Comparison of ENCODE assay signal across 8 cellular contexts in the genomic region with DNA sequence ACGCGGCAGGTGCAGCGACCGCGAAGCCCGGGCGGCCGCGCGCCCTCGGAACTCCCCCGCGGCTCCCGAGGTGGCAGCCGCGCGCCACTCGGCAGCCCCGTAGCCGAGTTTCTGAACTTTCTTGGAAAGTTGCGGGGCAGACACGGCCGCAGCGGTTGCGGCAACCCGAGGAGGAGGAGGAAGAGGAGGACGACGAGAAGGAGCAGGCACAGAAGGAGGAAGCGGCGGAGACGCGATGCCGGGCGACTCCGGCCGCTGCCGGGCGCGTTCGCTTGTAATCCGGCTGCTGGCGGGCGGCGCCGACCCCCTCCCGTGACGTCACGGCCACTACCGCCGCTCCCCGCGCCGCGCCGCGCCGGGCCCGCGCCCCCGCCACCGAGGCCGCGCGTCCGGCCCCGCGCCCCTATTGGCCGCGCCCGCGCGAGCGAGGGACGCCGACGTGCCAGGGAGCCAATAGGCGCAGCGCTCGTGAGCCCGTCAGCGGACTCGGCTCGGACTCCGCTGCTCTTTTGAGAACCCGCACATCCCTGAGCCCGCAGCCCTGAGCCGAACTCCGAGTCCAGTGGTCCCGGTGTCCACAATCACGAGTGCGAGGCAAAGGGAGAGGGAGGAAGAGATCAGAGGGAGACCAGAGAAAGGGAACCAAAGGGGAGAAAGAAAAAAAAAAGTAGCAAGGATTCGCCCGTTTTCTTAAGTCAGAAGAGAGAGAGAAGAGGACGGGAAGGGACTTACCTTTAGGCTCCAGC. TPM values are rescaled to one million over a fixed set of nuclear protein-coding genes. Genes with fewer than 3 reads are reported as not detected.
DNase-seq lines count a peak whose midpoint lies in the region; ATAC-seq, FAIRE-seq and TF ChIP-seq lines count a peak whose summit lies in the region.

No MANE protein-coding gene starts in this region.

- H3K36me3 Mint-ChIP-seq in nephron (ENCODE audit: low read depth) (no peaks in the 10 kb centered on the region), Caco-2 (ENCODE audit: insufficient read depth, unreplicated experiment) (no peaks in the 10 kb centered on the region)

- no peak for ATAC-seq in left lobe of liver
- no peak for ATAC-seq in omental fat pad (ENCODE audit: low FRiP score)

- H3K9me3 ChIP-seq in Caco-2 = no peaks in the 10 kb centered on the region

- H3K9me3 Mint-ChIP-seq in nephron (peaks cover 8% of the 10 kb centered on the region), Caco-2 (ENCODE audit: unreplicated experiment) (no peaks in the 10 kb centered on the region)

- POLR2A ChIA-PET in Caco-2 (lab: Charles Lee) = no interaction called here

- H3K27ac Mint-ChIP-seq in nephron (no peak overlapping the region), Caco-2 (ENCODE audit: unreplicated experiment) (no peak overlapping the region)

- H3K4me1 Mint-ChIP-seq in nephron (peaks cover 19% of the 10 kb centered on the region), Caco-2 (ENCODE audit: low read depth, unreplicated experiment) (no peaks in the 10 kb centered on the region)

- BruUV-seq in Caco-2 (replicated peaks; lab: Mats Ljungman, UMichigan) = no TSS peak

- H3K4me3 Mint-ChIP-seq in nephron (peak overlapping the region; percentile 83 to 91 (median 89)), Caco-2 (ENCODE audit: unreplicated experiment) (no peak overlapping the region)

- no peak for TF ChIP-seq CTCF in nephron (IDR thresholded peaks at IDR 0.05; ENCODE audit: unreplicated experiment in 3 of 3)
- TF ChIP-seq CTCF in omental fat pad (IDR thresholded peaks at IDR 0.05) = no peak
- no peak for TF ChIP-seq CTCF in Caco-2 (IDR thresholded peaks at IDR 0.05; ENCODE audit: insufficient read depth in 1 of 2, low read depth in 1 of 2, low read length in 1 of 2, severe bottlenecking in 1 of 2, unreplicated experiment in 1 of 2)

- H3K4me3 ChIP-seq in Caco-2 (ENCODE audit: low read depth, low read length) = no peak overlapping the region

- no peak for FAIRE-seq in HTR-8/SVneo (lab: Jason Lieb, UNC)

- H3K36me3 ChIP-seq in Caco-2 (ENCODE audit: control insufficient read depth, insufficient read depth, low read length) = no peaks in the 10 kb centered on the region

- H3K27me3 Mint-ChIP-seq in nephron (ENCODE audit: low read depth) (peaks cover 100% of the 10 kb centered on the region), Caco-2 (ENCODE audit: insufficient read depth, unreplicated experiment) (peaks cover 8% of the 10 kb centered on the region)

- intact Hi-C loops in Caco-2 (cut with micrococcal nuclease; ENCODE audit: unreplicated experiment) = no loop called here

- peak; percentile 67 for DNase-seq in ELF-1 (ENCODE audit: low read depth, low spot score)
- DNase-seq in NCI-H345 (lab: John Stamatoyannopoulos, UW) = peak; percentile 91
- peak; percentile 88 for DNase-seq in ecto neural progenitor cell (ENCODE audit: low spot score)
- DNase-seq in HTR-8/SVneo (ENCODE audit: insufficient read length, low spot score) = no peak
- DNase-seq in left lobe of liver (ENCODE audit: low spot score) = no peak
- no peak for DNase-seq in omental fat pad (ENCODE audit: low spot score)
- no peak for DNase-seq in Caco-2

- H3K4me1 ChIP-seq in Caco-2 = no peaks in the 10 kb centered on the region

- CTCF ChIA-PET in Caco-2 (lab: Charles Lee) = no interaction called here

- no peaks in the 10 kb centered on the region for H3K27me3 ChIP-seq in Caco-2 (replicated peaks; ENCODE audit: control insufficient read depth, insufficient read depth, low read length)

RNA-seq across cellular contexts. Expression of gene BARHL2, which starts 0.7 kb away (rescaled TPM):
- total RNA-seq in left lobe of liver (not detected), omental fat pad (not detected), Caco-2 (2022) (not detected in 2 replicates)

Comparison
In these comparisons a context has a peak if more than half of its experiments do, and no peak if none do; other contexts are left out.
1. DNase-seq: peak in ELF-1 (single experiment), NCI-H345 (single experiment) and ecto neural progenitor cell (single experiment); none in HTR-8/SVneo (single experiment), left lobe of liver (single experiment), omental fat pad (single experiment) and Caco-2 (0 of 2).